8 cellular contexts compared by ENCODE assay signal in the genomic region with DNA sequence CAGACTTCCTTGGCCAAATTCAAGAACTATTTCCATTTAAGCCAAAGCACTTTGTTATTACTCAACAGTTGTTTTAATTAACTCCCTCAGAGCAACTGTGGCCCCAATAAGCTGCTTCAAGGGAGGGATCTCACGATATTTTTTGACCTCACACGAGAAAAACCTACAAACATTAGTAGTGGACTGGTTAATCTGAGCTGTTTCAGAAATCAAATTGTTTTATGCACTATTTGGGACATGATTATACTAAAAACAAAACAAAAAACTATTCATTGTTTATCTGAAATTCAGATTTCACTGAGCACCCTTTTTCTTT.
DNase-seq lines count a peak whose midpoint lies in the region; ATAC-seq, FAIRE-seq and TF ChIP-seq lines count a peak whose summit lies in the region.

No MANE protein-coding gene starts in this region.

- H3K27ac ChIP-seq in IMR-90 (ENCODE audit: insufficient read depth, low read length) (no peak overlapping the region), endothelial cell of umbilical vein (ENCODE audit: insufficient read depth, low read depth, low read length) (no peak overlapping the region), parathyroid adenoma (no peak overlapping the region)

- no peak overlapping the region for H2BK15ac ChIP-seq in IMR-90 (ENCODE audit: low read depth, low read length)

- no peak overlapping the region for H3K4ac ChIP-seq in IMR-90 (ENCODE audit: low read depth, low read length)

- H3K4me3 ChIP-seq in IMR-90 (ENCODE audit: insufficient read depth, low read depth, low read length) (no peak overlapping the region), endothelial cell of umbilical vein (replicated peaks in 1 of 3; ENCODE audit: insufficient read depth in 1 of 3, low read depth in 1 of 3, low read length in 3 of 3) (no peak overlapping the region), parathyroid adenoma (ENCODE audit: low read depth, low read length) (no peak overlapping the region)

- no peak for TF ChIP-seq CTCF in IMR-90 (conservative IDR thresholded peaks at IDR 0.05; ENCODE audit: low read depth, low read length)
- TF ChIP-seq CTCF in endothelial cell of umbilical vein (IDR thresholded peaks at IDR 0.05; ENCODE audit: extremely low read depth in 1 of 2, insufficient read depth in 1 of 2, low read depth in 1 of 2, low read length in 2 of 2) = no peak
- TF ChIP-seq CTCF in parathyroid adenoma (IDR thresholded peaks at IDR 0.05) = no peak

- TF ChIP-seq RAD21 in IMR-90 (IDR thresholded peaks at IDR 0.05; ENCODE audit: low read length) = no peak

- WGBS in IMR-90 (ENCODE audit: extremely low coverage in 2 of 2, insufficient read length in 1 of 2), 2 experiments = no CpG with 5 or more reads among the region's 2 CpGs

- H2AFZ ChIP-seq in IMR-90 (replicated peaks; ENCODE audit: low read length, poor library complexity) (no peak overlapping the region), endothelial cell of umbilical vein (ENCODE audit: low read depth, low read length) (no peak overlapping the region), parathyroid adenoma (no peak overlapping the region)

- H4K5ac ChIP-seq in IMR-90 (ENCODE audit: low read depth, low read length) = no peak overlapping the region

- POLR2A ChIA-PET in IMR-90 (lab: Charles Lee; ENCODE audit: unreplicated experiment) (no interaction called here), endothelial cell of umbilical vein (lab: Charles Lee) (no interaction called here)

- H4K91ac ChIP-seq in IMR-90 (ENCODE audit: insufficient read depth, low read depth, low read length) = no peak overlapping the region

- BruUV-seq in IMR-90 (replicated peaks; lab: Mats Ljungman, UMichigan) (no TSS peak), endothelial cell of umbilical vein (replicated peaks; lab: Mats Ljungman, UMichigan) (no TSS peak)

- dilution Hi-C loops in IMR-90 (cut with HindIII; ENCODE audit: low sequenced_read_pairs, unreplicated experiment) = no loop called here
- dilution Hi-C loops in endothelial cell of umbilical vein (cut with MboI; ENCODE audit: extremely low pct_ligation_motif_present, low sequenced_read_pairs) = no loop called here

- no peak overlapping the region for H2BK20ac ChIP-seq in IMR-90 (ENCODE audit: low read depth, low read length)

- intact Hi-C loops in IMR-90 (cut with micrococcal nuclease) (no loop called here), endothelial cell of umbilical vein (cut with micrococcal nuclease) (no loop called here)

- no peak for TF ChIP-seq POLR2A in IMR-90 (IDR thresholded peaks at IDR 0.05; ENCODE audit: low read depth, low read length)
- TF ChIP-seq POLR2A in endothelial cell of umbilical vein (IDR thresholded peaks at IDR 0.05; ENCODE audit: low read depth, low read length) = no peak

- no peak overlapping the region for H2AK9ac ChIP-seq in IMR-90 (replicated peaks; ENCODE audit: low read depth, low read length, poor library complexity)

- peaks cover 3% of the 10 kb centered on the region; the same call in 1 of the 2 replicates for H3K4me1 ChIP-seq in ES-I3 (ENCODE audit: insufficient read depth, low read length)
- no peaks in the 10 kb centered on the region for H3K4me1 ChIP-seq in IMR-90 (ENCODE audit: control insufficient read depth, insufficient read depth, low read length)
- H3K4me1 ChIP-seq in endothelial cell of umbilical vein (ENCODE audit: control insufficient read depth, extremely low read depth, insufficient read depth, low read length) = no peaks in the 10 kb centered on the region
- H3K4me1 ChIP-seq in parathyroid adenoma = no peaks in the 10 kb centered on the region

- H3K9me1 ChIP-seq in IMR-90 (ENCODE audit: insufficient read depth, low read length) (no peaks in the 10 kb centered on the region), endothelial cell of umbilical vein (replicated peaks; ENCODE audit: control insufficient read depth, extremely low read depth, insufficient read depth, low read length) (no peaks in the 10 kb centered on the region)

- ATAC-seq in IMR-90 (ENCODE audit: low read depth) (no peak), HG03108 (IDR thresholded peaks at IDR 0.05; ENCODE audit: unreplicated experiment) (no peak)

- H2AK5ac ChIP-seq in IMR-90 (ENCODE audit: low read depth, low read length) = no peak overlapping the region

- H4K8ac ChIP-seq in IMR-90 (ENCODE audit: low read depth in 2 of 2, low read length in 2 of 2) = no peak overlapping the region

- H3K18ac ChIP-seq in IMR-90 (ENCODE audit: low read depth, low read length) = no peak overlapping the region

- in situ Hi-C loops in IMR-90 (cut with MboI; ENCODE audit: low sequenced_read_pairs) = no loop called here

- H3K4me2 ChIP-seq in IMR-90 (ENCODE audit: low read depth, low read length) (peak overlapping the region; percentile 87; the same call in 1 of the 2 replicates), endothelial cell of umbilical vein (ENCODE audit: insufficient read depth, low read length) (no peak overlapping the region), parathyroid adenoma (ENCODE audit: low read length) (peak overlapping the region; percentile 84)

- H3K36me3 ChIP-seq in ES-I3 (ENCODE audit: insufficient read depth, low read length) (no peaks in the 10 kb centered on the region), IMR-90 (ENCODE audit: control insufficient read depth, insufficient read depth, low read length) (no peaks in the 10 kb centered on the region), endothelial cell of umbilical vein (ENCODE audit: control insufficient read depth in 2 of 2, extremely low read depth in 1 of 2, insufficient read depth in 2 of 2, low read length in 2 of 2) (no peaks in the 10 kb centered on the region), parathyroid adenoma (ENCODE audit: control insufficient read depth, insufficient read depth, low read length) (no peaks in the 10 kb centered on the region)

- DNase-seq in IMR-90 = no peak
- DNase-seq in endothelial cell of umbilical vein (ENCODE audit: low read depth, low spot score) = peak; percentile 30
- no peak for DNase-seq in activated gamma-delta T cell treated with Interleukin-2 at 50 U/mL for 16 hours
- no peak for DNase-seq in glomerular visceral epithelial cell (ENCODE audit: extremely low spot score)
- no peak for DNase-seq in stimulated activated CD4-positive, alpha-beta T cell treated with anti-CD3 and anti-CD28 coated beads, Interleukin-2, amount 100 ng/mL, for 48 hours

- H3K23ac ChIP-seq in IMR-90 (ENCODE audit: low read depth, low read length) = no peak overlapping the region

- H2BK120ac ChIP-seq in IMR-90 (ENCODE audit: low read depth, low read length) = no peak overlapping the region

- H3K9ac ChIP-seq in ES-I3 (ENCODE audit: low read depth, low read length) (peak overlapping the region; percentile 80; the same call in 1 of the 2 replicates), IMR-90 (ENCODE audit: low read depth, low read length) (no peak overlapping the region), endothelial cell of umbilical vein (replicated peaks; ENCODE audit: extremely low read depth, insufficient read depth, low read length) (no peak overlapping the region), parathyroid adenoma (no peak overlapping the region)

- H4K20me1 ChIP-seq in IMR-90 (ENCODE audit: insufficient read depth, low read length) = no peaks in the 10 kb centered on the region
- no peaks in the 10 kb centered on the region for H4K20me1 ChIP-seq in endothelial cell of umbilical vein (replicated peaks; ENCODE audit: control insufficient read depth, extremely low read depth, insufficient read depth, low read length)

- H3K79me1 ChIP-seq in IMR-90 (ENCODE audit: low read depth in 1 of 2, low read length in 2 of 2) = no peaks in the 10 kb centered on the region

- no peak overlapping the region for H3K56ac ChIP-seq in IMR-90 (ENCODE audit: extremely low read depth, insufficient read depth, low read length)

- H3K9me3 ChIP-seq in ES-I3 (ENCODE audit: control insufficient read depth, insufficient read depth, low read length) (no peaks in the 10 kb centered on the region), IMR-90 (ENCODE audit: control insufficient read depth, insufficient read depth, low read length) (no peaks in the 10 kb centered on the region), endothelial cell of umbilical vein (replicated peaks; ENCODE audit: control insufficient read depth, insufficient read depth, low read length) (no peaks in the 10 kb centered on the region), parathyroid adenoma (ENCODE audit: control insufficient read depth, low read length) (no peaks in the 10 kb centered on the region)

- no peak overlapping the region for H3K14ac ChIP-seq in IMR-90 (replicated peaks; ENCODE audit: low read depth, low read length)

- CTCF ChIA-PET in IMR-90 (lab: Yijun Ruan, JAX) = no interaction called here
- CTCF ChIA-PET in endothelial cell of umbilical vein (lab: Charles Lee) = no interaction called here

- H3K79me2 ChIP-seq in endothelial cell of umbilical vein (ENCODE audit: control insufficient read depth, insufficient read depth, low read length) (no peaks in the 10 kb centered on the region), parathyroid adenoma (no peaks in the 10 kb centered on the region)

- no peak for FAIRE-seq in endothelial cell of umbilical vein (lab: Jason Lieb, UNC)

- H3K27me3 ChIP-seq in IMR-90 (ENCODE audit: control insufficient read depth, insufficient read depth, low read length) (no peaks in the 10 kb centered on the region), endothelial cell of umbilical vein (ENCODE audit: control insufficient read depth in 2 of 2, insufficient read depth in 2 of 2, low read length in 2 of 2) (no peaks in the 10 kb centered on the region), parathyroid adenoma (ENCODE audit: control insufficient read depth, insufficient read depth, low read length) (no peaks in the 10 kb centered on the region)

- H2BK5ac ChIP-seq in IMR-90 (ENCODE audit: low read depth, low read length, poor library complexity, severe bottlenecking) = no peak overlapping the region

TF ChIP-seq in IMR-90, 13 proteins besides CTCF, POLR2A, EP300 and RAD21 (continues in another document):
- TF ChIP-seq CEBPB (IDR thresholded peaks at IDR 0.05; ENCODE audit: low read depth, low read length) (no peak), NFE2L2 (IDR thresholded peaks at IDR 0.05; ENCODE audit: low read depth, low read length) (no peak), RCOR1 (IDR thresholded peaks at IDR 0.05; ENCODE audit: insufficient replicate concordance, low read length) (no peak), FOS (IDR thresholded peaks at IDR 0.05; ENCODE audit: low read depth, low read length) (no peak), RFX5 (IDR thresholded peaks at IDR 0.05; ENCODE audit: low read depth, low read length) (no peak), MXI1 (IDR thresholded peaks at IDR 0.05; ENCODE audit: borderline replicate concordance, low read depth, low read length) (no peak)

TF ChIP-seq in endothelial cell of umbilical vein, 7 proteins besides CTCF, POLR2A, EP300 and RAD21 (continues in another document):
- TF ChIP-seq GATA2 (IDR thresholded peaks at IDR 0.05; ENCODE audit: insufficient read depth, insufficient read length, low read depth, low read length) (no peak), MYC (IDR thresholded peaks at IDR 0.05; ENCODE audit: low read depth, low read length) (no peak), JUN (IDR thresholded peaks at IDR 0.05; ENCODE audit: borderline replicate concordance, insufficient read depth, insufficient read length, low read depth) (no peak), POLR2AphosphoS5 (IDR thresholded peaks at IDR 0.05; ENCODE audit: insufficient read depth, low read depth, low read length) (no peak), FOS (IDR thresholded peaks at IDR 0.05; ENCODE audit: borderline replicate concordance, insufficient read depth, low read length) (no peak)
